In the genomic region with DNA sequence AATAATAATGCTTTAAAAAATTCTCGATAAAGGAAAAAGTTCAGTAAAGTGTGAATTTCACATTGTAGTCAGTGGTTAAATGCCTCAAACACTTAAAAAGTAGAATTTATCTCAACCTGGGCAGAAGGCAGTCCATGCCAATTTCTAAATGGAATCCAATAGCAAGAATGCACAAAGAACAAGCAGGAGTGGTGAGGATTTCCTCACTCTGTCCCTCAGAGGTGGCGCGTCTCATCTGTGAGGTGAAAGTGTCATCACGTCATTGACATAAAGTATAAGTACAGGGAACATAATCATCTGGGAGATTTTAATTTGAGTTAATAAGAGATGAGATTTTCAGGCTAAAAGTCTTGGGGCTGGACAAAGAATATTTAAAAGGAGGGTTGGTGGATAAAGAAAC, we compare ENCODE assay signal across 19 cellular contexts. TPM values are rescaled to one million over a fixed set of nuclear protein-coding genes. Genes with fewer than 3 reads are reported as not detected.
DNase-seq lines count a peak whose midpoint lies in the region; ATAC-seq and TF ChIP-seq lines count a peak whose summit lies in the region.
"Had no signal": no experiment of that assay in that cellular context is flagged by ENCODE, and none has a peak within 500 bp of the region (broad histone marks: within the 10 kb centered on the region; RNA-seq: fewer than 3 reads in every experiment).

No MANE protein-coding gene starts in this region.

- in situ Hi-C loops in mammary epithelial cell (cut with MboI; ENCODE audit: low sequenced_read_pairs in 2 of 2) = no loop called here
- in situ Hi-C loops in transverse colon (cut with MboI; ENCODE audit: low pct_ligation_motif_present in 1 of 4, low pct_unique_long_range_greater_than_20kb in 1 of 4, low sequenced_read_pairs in 3 of 4) = no loop called here

- H3K27me3 Mint-ChIP-seq in activated CD4-positive, alpha-beta memory T cell treated with anti-CD3 and anti-CD28 coated beads for 36 hours = no peaks in the 10 kb centered on the region
- no peaks in the 10 kb centered on the region for H3K27me3 Mint-ChIP-seq in activated CD4-positive, alpha-beta memory T cell treated with anti-CD3 and anti-CD28 coated beads, Interleukin-2, amount 10 ng/mL, durations not matched to agents 7 days and 5 days
- no peaks in the 10 kb centered on the region for H3K27me3 Mint-ChIP-seq in CD4-positive, alpha-beta memory T cell
- H3K27me3 Mint-ChIP-seq in activated T-helper 17 cell treated with anti-CD3 and anti-CD28 coated beads, Interleukin-2, amount 50 U/mL, for 72 hours = no peaks in the 10 kb centered on the region
- no peaks in the 10 kb centered on the region for H3K27me3 Mint-ChIP-seq in naive thymus-derived CD4-positive, alpha-beta T cell
- H3K27me3 Mint-ChIP-seq in WTC11 (ENCODE audit: low read depth) = no peaks in the 10 kb centered on the region

- H3K9me3 Mint-ChIP-seq in activated CD4-positive, alpha-beta memory T cell treated with anti-CD3 and anti-CD28 coated beads for 36 hours = no peaks in the 10 kb centered on the region
- H3K9me3 Mint-ChIP-seq in activated CD4-positive, alpha-beta memory T cell treated with anti-CD3 and anti-CD28 coated beads, Interleukin-2, amount 10 ng/mL, durations not matched to agents 7 days and 5 days = no peaks in the 10 kb centered on the region
- H3K9me3 Mint-ChIP-seq in CD4-positive, alpha-beta memory T cell = no peaks in the 10 kb centered on the region
- H3K9me3 Mint-ChIP-seq in activated T-helper 17 cell treated with anti-CD3 and anti-CD28 coated beads, Interleukin-2, amount 50 U/mL, for 72 hours = no peaks in the 10 kb centered on the region
- peaks cover 0 to 3% (median 0%) of the 10 kb centered on the region in 11 donors for H3K9me3 Mint-ChIP-seq in naive thymus-derived CD4-positive, alpha-beta T cell
- no peaks in the 10 kb centered on the region for H3K9me3 Mint-ChIP-seq in WTC11

- POLR2A ChIA-PET in activated CD4-positive, alpha-beta memory T cell treated with anti-CD3 and anti-CD28 coated beads for 36 hours (lab: Charles Lee) = interaction anchor here (2.1 kb wide), 1 partner anchor 12 kb away, joined by 5 read pairs; no protein-coding TSS in a partner anchor
- POLR2A ChIA-PET in activated CD4-positive, alpha-beta memory T cell treated with anti-CD3 and anti-CD28 coated beads, Interleukin-2, amount 10 ng/mL, durations not matched to agents 7 days and 5 days (lab: Charles Lee) = interaction anchor here (0.8 to 1.6 kb wide), 3 partner anchors 21 to 506 kb away, joined by 3 to 6 read pairs (median 3); no protein-coding TSS in a partner anchor
- POLR2A ChIA-PET in CD4-positive, alpha-beta memory T cell (lab: Charles Lee; ENCODE audit: partially characterized antibody) = interaction anchor here (1.7 to 17.1 kb wide), 6 partner anchors 9 to 59 kb away, joined by 6 to 355 read pairs (median 29); a partner anchor contains a TSS
- POLR2A ChIA-PET in naive thymus-derived CD4-positive, alpha-beta T cell (lab: Charles Lee) = interaction anchor here (0.9 to 16.1 kb wide), 9 partner anchors 10 to 70 kb away, joined by 3 to 378 read pairs (median 5); a partner anchor contains a TSS
- POLR2A ChIA-PET in WTC11 (lab: Charles Lee) = no interaction called here

- peaks cover 48% of the 10 kb centered on the region for H3K36me3 Mint-ChIP-seq in activated CD4-positive, alpha-beta memory T cell treated with anti-CD3 and anti-CD28 coated beads for 36 hours
- peaks cover 89% of the 10 kb centered on the region for H3K36me3 Mint-ChIP-seq in activated CD4-positive, alpha-beta memory T cell treated with anti-CD3 and anti-CD28 coated beads, Interleukin-2, amount 10 ng/mL, durations not matched to agents 7 days and 5 days (ENCODE audit: low read depth)
- H3K36me3 Mint-ChIP-seq in CD4-positive, alpha-beta memory T cell = peaks cover 64 to 67% of the 10 kb centered on the region in 2 donors
- H3K36me3 Mint-ChIP-seq in activated T-helper 17 cell treated with anti-CD3 and anti-CD28 coated beads, Interleukin-2, amount 50 U/mL, for 72 hours (ENCODE audit: low read depth) = peaks cover 65% of the 10 kb centered on the region
- peaks cover 14 to 74% (median 33%) of the 10 kb centered on the region in 5 donors for H3K36me3 Mint-ChIP-seq in naive thymus-derived CD4-positive, alpha-beta T cell
- peaks cover 4% of the 10 kb centered on the region; the same call in 1 of the 2 replicates for H3K36me3 Mint-ChIP-seq in WTC11

- H3K27ac Mint-ChIP-seq in activated CD4-positive, alpha-beta memory T cell treated with anti-CD3 and anti-CD28 coated beads for 36 hours = peak overlapping the region; percentile 94
- H3K27ac Mint-ChIP-seq in activated CD4-positive, alpha-beta memory T cell treated with anti-CD3 and anti-CD28 coated beads, Interleukin-2, amount 10 ng/mL, durations not matched to agents 7 days and 5 days = no peak overlapping the region
- H3K27ac Mint-ChIP-seq in CD4-positive, alpha-beta memory T cell = peak overlapping the region; percentile 77 to 97 (median 93)
- H3K27ac Mint-ChIP-seq in activated T-helper 17 cell treated with anti-CD3 and anti-CD28 coated beads, Interleukin-2, amount 50 U/mL, for 72 hours = peak overlapping the region; percentile 84
- peak overlapping the region; percentile 56 to 99 (median 97) for H3K27ac Mint-ChIP-seq in naive thymus-derived CD4-positive, alpha-beta T cell
- H3K27ac Mint-ChIP-seq in WTC11 = no peak overlapping the region

- WGBS in mammary epithelial cell (ENCODE audit: low coverage, missing lambda C conversion rate) = 96% methylated on average over 4 of the region's 4 CpGs
- 94 to 96% methylated on average over 4 of the region's 4 CpGs for WGBS in transverse colon (ENCODE audit: low coverage in 1 of 2), 2 donors

- no peak overlapping the region for H3K4me3 ChIP-seq in CD4-positive, alpha-beta memory T cell (ENCODE audit: low read length in 2 of 2)
- H3K4me3 ChIP-seq in naive thymus-derived CD4-positive, alpha-beta T cell (ENCODE audit: low read length) = no peak overlapping the region
- H3K4me3 ChIP-seq in mammary epithelial cell (replicated peaks in 1 of 3; ENCODE audit: insufficient read depth in 1 of 3, low read depth in 2 of 3, low read length in 3 of 3) (no peak overlapping the region), transverse colon (no peak overlapping the region)
- H3K4me3 ChIP-seq: A549, GM23248, MG63 had no signal

- no peak for ATAC-seq in activated T-helper 17 cell treated with anti-CD3 and anti-CD28 coated beads, Interleukin-2, amount 50 U/mL, for 72 hours (replicated peaks)
- ATAC-seq in naive thymus-derived CD4-positive, alpha-beta T cell = no peak
- ATAC-seq in WTC11 = no peak
- ATAC-seq: A549, HCT116 had no signal

- H3K4me1 ChIP-seq in CD4-positive, alpha-beta memory T cell (ENCODE audit: insufficient read depth, low read length) = peaks cover 92% of the 10 kb centered on the region
- H3K4me1 ChIP-seq in naive thymus-derived CD4-positive, alpha-beta T cell (ENCODE audit: control insufficient read depth in 2 of 2, insufficient read depth in 2 of 2, low read length in 2 of 2) = peaks cover 34 to 73% of the 10 kb centered on the region in 2 donors
- peaks cover 15% of the 10 kb centered on the region for H3K4me1 ChIP-seq in mammary epithelial cell (ENCODE audit: insufficient read depth, low read length)
- no peaks in the 10 kb centered on the region for H3K4me1 ChIP-seq in transverse colon
- H3K4me1 ChIP-seq: A549 had no signal

- no peaks in the 10 kb centered on the region for H4K20me1 ChIP-seq in mammary epithelial cell (ENCODE audit: insufficient read depth, low read length)

- CTCF ChIA-PET in activated CD4-positive, alpha-beta memory T cell treated with anti-CD3 and anti-CD28 coated beads for 36 hours (lab: Charles Lee) = interaction anchor here (1.3 to 3.9 kb wide), 2 partner anchors 8 to 78 kb away, joined by 3 to 35 read pairs; a partner anchor contains a TSS
- CTCF ChIA-PET in activated CD4-positive, alpha-beta memory T cell treated with anti-CD3 and anti-CD28 coated beads, Interleukin-2, amount 10 ng/mL, durations not matched to agents 7 days and 5 days (lab: Charles Lee) = no interaction called here
- CTCF ChIA-PET in CD4-positive, alpha-beta memory T cell (lab: Charles Lee; ENCODE audit: partially characterized antibody) = interaction anchor here (3.2 to 6.1 kb wide), 2 partner anchors 10 to 12 kb away, joined by 8 to 31 read pairs; no protein-coding TSS in a partner anchor
- CTCF ChIA-PET in naive thymus-derived CD4-positive, alpha-beta T cell (lab: Charles Lee) = interaction anchor here (0.6 to 13.4 kb wide), 4 partner anchors 9 to 91 kb away, joined by 3 to 206 read pairs (median 4); a partner anchor contains a TSS
- CTCF ChIA-PET in mammary epithelial cell (lab: Charles Lee; ENCODE audit: low non-redundant PET) (no interaction called here), WTC11 (lab: Charles Lee) (interaction anchor here (1.8 kb wide), 1 partner anchor 58 kb away, joined by 6 read pairs; no protein-coding TSS in a partner anchor)

- no peak for TF ChIP-seq EP300 in transverse colon (IDR thresholded peaks at IDR 0.05; ENCODE audit: low read depth)

- no peak overlapping the region for H2AFZ ChIP-seq in mammary epithelial cell (ENCODE audit: low read depth, low read length)
- H2AFZ ChIP-seq: GM23248 had no signal

- TF ChIP-seq POLR2A in transverse colon (IDR thresholded peaks at IDR 0.05) = no peak

- BruUV-seq in mammary epithelial cell (replicated peaks; lab: Mats Ljungman, UMichigan) = no TSS peak

- dilution Hi-C loops in mammary epithelial cell (cut with HindIII; ENCODE audit: low sequenced_read_pairs) = no loop called here

- no peaks in the 10 kb centered on the region for H3K79me2 ChIP-seq in mammary epithelial cell (ENCODE audit: insufficient read depth, low read length)

- no peak overlapping the region for H3K9ac ChIP-seq in mammary epithelial cell (ENCODE audit: insufficient read depth, low read length)
- H3K9ac ChIP-seq: GM23248 had no signal

- H3K4me3 Mint-ChIP-seq in activated CD4-positive, alpha-beta memory T cell treated with anti-CD3 and anti-CD28 coated beads for 36 hours = no peak overlapping the region
- H3K4me3 Mint-ChIP-seq in activated CD4-positive, alpha-beta memory T cell treated with anti-CD3 and anti-CD28 coated beads, Interleukin-2, amount 10 ng/mL, durations not matched to agents 7 days and 5 days = no peak overlapping the region
- peak overlapping the region in 5 of 8 donors; percentile 25 to 80 (median 62) for H3K4me3 Mint-ChIP-seq in CD4-positive, alpha-beta memory T cell
- peak overlapping the region; percentile 4 for H3K4me3 Mint-ChIP-seq in activated T-helper 17 cell treated with anti-CD3 and anti-CD28 coated beads, Interleukin-2, amount 50 U/mL, for 72 hours
- peak overlapping the region; percentile 31 to 97 (median 75) for H3K4me3 Mint-ChIP-seq in naive thymus-derived CD4-positive, alpha-beta T cell
- no peak overlapping the region for H3K4me3 Mint-ChIP-seq in WTC11

- H3K36me3 ChIP-seq in CD4-positive, alpha-beta memory T cell (ENCODE audit: insufficient read depth, low read length) = peaks cover 16% of the 10 kb centered on the region
- H3K36me3 ChIP-seq in naive thymus-derived CD4-positive, alpha-beta T cell (ENCODE audit: control insufficient read depth in 2 of 3, insufficient read depth in 3 of 3, low read length in 3 of 3) = peaks cover 0 to 15% (median 5%) of the 10 kb centered on the region in 3 experiments
- H3K36me3 ChIP-seq in mammary epithelial cell (ENCODE audit: insufficient read depth, low read length) (peaks cover 2% of the 10 kb centered on the region), transverse colon (no peaks in the 10 kb centered on the region)
- H3K36me3 ChIP-seq: MG63 had no signal

- no peaks in the 10 kb centered on the region for H3K9me3 ChIP-seq in CD4-positive, alpha-beta memory T cell (ENCODE audit: control insufficient read depth in 1 of 2, low read length in 2 of 2)
- H3K9me3 ChIP-seq in naive thymus-derived CD4-positive, alpha-beta T cell (ENCODE audit: control insufficient read depth in 2 of 3, low read length in 3 of 3) = no peaks in the 10 kb centered on the region
- no peaks in the 10 kb centered on the region for H3K9me3 ChIP-seq in mammary epithelial cell (replicated peaks; ENCODE audit: insufficient read depth, low read length)
- H3K9me3 ChIP-seq in transverse colon = no peaks in the 10 kb centered on the region
- H3K9me3 ChIP-seq: A549, MG63 had no signal

- H3K27me3 ChIP-seq in CD4-positive, alpha-beta memory T cell (ENCODE audit: insufficient read depth, low read length) = no peaks in the 10 kb centered on the region
- H3K27me3 ChIP-seq in naive thymus-derived CD4-positive, alpha-beta T cell (ENCODE audit: control insufficient read depth in 2 of 2, insufficient read depth in 2 of 2, low read length in 2 of 2) = no peaks in the 10 kb centered on the region
- H3K27me3 ChIP-seq in mammary epithelial cell (ENCODE audit: insufficient read depth, low read length) (no peaks in the 10 kb centered on the region), transverse colon (no peaks in the 10 kb centered on the region)
- H3K27me3 ChIP-seq: MG63 had no signal

- intact Hi-C loops in activated CD4-positive, alpha-beta memory T cell treated with anti-CD3 and anti-CD28 coated beads for 36 hours (cut with micrococcal nuclease) = no loop called here
- intact Hi-C loops in CD4-positive, alpha-beta memory T cell (cut with micrococcal nuclease) = no loop called here
- intact Hi-C loops in naive thymus-derived CD4-positive, alpha-beta T cell (cut with micrococcal nuclease) = loop anchor here in 1 of 2 donors (10.0 kb wide), 1 partner anchor 245 kb away; no protein-coding TSS in a partner anchor
- intact Hi-C loops in mammary epithelial cell (cut with micrococcal nuclease) = no loop called here
- intact Hi-C loops in transverse colon (cut with DNase I; ENCODE audit: low total_unique reads) = loop anchor here (5.0 kb wide), 1 partner anchor 548 kb away; no protein-coding TSS in a partner anchor

- H3K27ac ChIP-seq in CD4-positive, alpha-beta memory T cell (ENCODE audit: low read depth, low read length) = no peak overlapping the region
- peak overlapping the region; percentile 94 for H3K27ac ChIP-seq in naive thymus-derived CD4-positive, alpha-beta T cell (ENCODE audit: low read depth, low read length)
- no peak overlapping the region for H3K27ac ChIP-seq in mammary epithelial cell (ENCODE audit: insufficient read depth, low read depth, low read length)
- no peak overlapping the region for H3K27ac ChIP-seq in transverse colon
- H3K27ac ChIP-seq: A549, C4-2B, GM23248 had no signal

- peaks cover 88% of the 10 kb centered on the region for H3K4me1 Mint-ChIP-seq in activated CD4-positive, alpha-beta memory T cell treated with anti-CD3 and anti-CD28 coated beads for 36 hours (ENCODE audit: low read depth)
- H3K4me1 Mint-ChIP-seq in activated CD4-positive, alpha-beta memory T cell treated with anti-CD3 and anti-CD28 coated beads, Interleukin-2, amount 10 ng/mL, durations not matched to agents 7 days and 5 days = peaks cover 86% of the 10 kb centered on the region
- H3K4me1 Mint-ChIP-seq in CD4-positive, alpha-beta memory T cell = peaks cover 69 to 100% (median 86%) of the 10 kb centered on the region in 4 donors
- H3K4me1 Mint-ChIP-seq in activated T-helper 17 cell treated with anti-CD3 and anti-CD28 coated beads, Interleukin-2, amount 50 U/mL, for 72 hours = peaks cover 61% of the 10 kb centered on the region
- H3K4me1 Mint-ChIP-seq in naive thymus-derived CD4-positive, alpha-beta T cell = peaks cover 51 to 100% (median 90%) of the 10 kb centered on the region in 7 donors
- peaks cover 12% of the 10 kb centered on the region; the same call in 1 of the 2 replicates for H3K4me1 Mint-ChIP-seq in WTC11

- H3K4me2 ChIP-seq in mammary epithelial cell (ENCODE audit: insufficient read depth, low read depth, low read length) = no peak overlapping the region
- H3K4me2 ChIP-seq: A549 had no signal

- TF ChIP-seq CTCF in mammary epithelial cell (conservative IDR thresholded peaks at IDR 0.05 in 1 of 2, IDR thresholded peaks at IDR 0.05 in 1 of 2; ENCODE audit: extremely low read depth in 1 of 2, insufficient read depth in 1 of 2, low read depth in 1 of 2, low read length in 2 of 2) (no peak), transverse colon (IDR thresholded peaks at IDR 0.05) (no peak), WTC11 (IDR thresholded peaks at IDR 0.05) (no peak)

- DNase-seq in activated CD4-positive, alpha-beta memory T cell treated with anti-CD3 and anti-CD28 coated beads for 36 hours = no peak
- no peak for DNase-seq in activated CD4-positive, alpha-beta memory T cell treated with anti-CD3 and anti-CD28 coated beads, Interleukin-2, amount 10 ng/mL, durations not matched to agents 7 days and 5 days
- DNase-seq in CD4-positive, alpha-beta memory T cell = no peak
- DNase-seq in naive thymus-derived CD4-positive, alpha-beta T cell = no peak
- no peak for DNase-seq in mammary epithelial cell
- no peak for DNase-seq in transverse colon
- DNase-seq in WTC11 (ENCODE audit: low spot score) = no peak
- DNase-seq: DMS79 treated with DMSO at 0.1 percent for 48 hours, GDM1, GM23248, MG63, NCI-H1092 treated with DMSO at 0.1 percent for 48 hours, NCI-H187, NCI-H510A, NCI-H82 had no signal

RNA-seq across cellular contexts. Expression of a gene that starts 10.0 kb away (rescaled TPM):
- 10 to 100 TPM; 44.3 to 45.2 TPM for total RNA-seq in activated CD4-positive, alpha-beta memory T cell treated with anti-CD3 and anti-CD28 coated beads for 36 hours
- 10 to 100 TPM; 69.3 to 70.6 TPM for total RNA-seq in activated CD4-positive, alpha-beta memory T cell treated with anti-CD3 and anti-CD28 coated beads, Interleukin-2, amount 10 ng/mL, durations not matched to agents 7 days and 5 days
- 10 to 100 TPM; 70.5 to 71.5 TPM for total RNA-seq in CD4-positive, alpha-beta memory T cell
- polyA plus RNA-seq in CD4-positive, alpha-beta memory T cell = 10 to 100 TPM; 45.0 to 77.1 TPM
- 10 to 100 TPM; 35.3 to 37.8 TPM for total RNA-seq in activated T-helper 17 cell treated with anti-CD3 and anti-CD28 coated beads, Interleukin-2, amount 50 U/mL, for 72 hours
- total RNA-seq in naive thymus-derived CD4-positive, alpha-beta T cell = 10 to 100 TPM; 45.9 to 68.3 (median 65.8) TPM
- polyA plus RNA-seq in naive thymus-derived CD4-positive, alpha-beta T cell = 10 to 100 TPM; 44.3 to 74.5 TPM
- total RNA-seq in mammary epithelial cell (1 to 10 TPM; 5.3 to 9.5 TPM), transverse colon (1 to 10 TPM in 2 of 4 donors, under 1 TPM in 2; 0.60 to 2.7 (median 1.2) TPM), WTC11 (2021) (8.4 to 8.7 TPM (median 8.7 TPM) in 3 replicates)
- 8.2 TPM for polyA plus RNA-seq in mammary epithelial cell
- polyA minus RNA-seq in mammary epithelial cell = 11.5 TPM
- total RNA-seq: GM23248 had no signal
- polyA plus RNA-seq: GM23248 had no signal

Comparison
In these comparisons a context has a peak if more than half of its experiments do, and no peak if none do; other contexts are left out.
1. H3K27ac Mint-ChIP-seq: peak in activated CD4-positive, alpha-beta memory T cell treated with anti-CD3 and anti-CD28 coated beads for 36 hours (single experiment), CD4-positive, alpha-beta memory T cell (7 of 7), activated T-helper 17 cell treated with anti-CD3 and anti-CD28 coated beads, Interleukin-2, amount 50 U/mL, for 72 hours (single experiment) and naive thymus-derived CD4-positive, alpha-beta T cell (9 of 9); none in activated CD4-positive, alpha-beta memory T cell treated with anti-CD3 and anti-CD28 coated beads, Interleukin-2, amount 10 ng/mL, durations not matched to agents 7 days and 5 days (single experiment) and WTC11 (single experiment).
2. CTCF ChIA-PET loops: an anchor here in activated CD4-positive, alpha-beta memory T cell treated with anti-CD3 and anti-CD28 coated beads for 36 hours (1.3 to 3.9 kb wide), CD4-positive, alpha-beta memory T cell (3.2 to 6.1 kb wide), naive thymus-derived CD4-positive, alpha-beta T cell (0.6 to 13.4 kb wide) and WTC11 (1.8 kb wide); none called in activated CD4-positive, alpha-beta memory T cell treated with anti-CD3 and anti-CD28 coated beads, Interleukin-2, amount 10 ng/mL, durations not matched to agents 7 days and 5 days and mammary epithelial cell.
3. H3K4me3 Mint-ChIP-seq: peak in CD4-positive, alpha-beta memory T cell (5 of 8), activated T-helper 17 cell treated with anti-CD3 and anti-CD28 coated beads, Interleukin-2, amount 50 U/mL, for 72 hours (single experiment) and naive thymus-derived CD4-positive, alpha-beta T cell (10 of 10); none in activated CD4-positive, alpha-beta memory T cell treated with anti-CD3 and anti-CD28 coated beads for 36 hours (single experiment), activated CD4-positive, alpha-beta memory T cell treated with anti-CD3 and anti-CD28 coated beads, Interleukin-2, amount 10 ng/mL, durations not matched to agents 7 days and 5 days (single experiment) and WTC11 (single experiment).